Comparison of ENCODE assay signal across 2 cellular contexts in the genomic region with DNA sequence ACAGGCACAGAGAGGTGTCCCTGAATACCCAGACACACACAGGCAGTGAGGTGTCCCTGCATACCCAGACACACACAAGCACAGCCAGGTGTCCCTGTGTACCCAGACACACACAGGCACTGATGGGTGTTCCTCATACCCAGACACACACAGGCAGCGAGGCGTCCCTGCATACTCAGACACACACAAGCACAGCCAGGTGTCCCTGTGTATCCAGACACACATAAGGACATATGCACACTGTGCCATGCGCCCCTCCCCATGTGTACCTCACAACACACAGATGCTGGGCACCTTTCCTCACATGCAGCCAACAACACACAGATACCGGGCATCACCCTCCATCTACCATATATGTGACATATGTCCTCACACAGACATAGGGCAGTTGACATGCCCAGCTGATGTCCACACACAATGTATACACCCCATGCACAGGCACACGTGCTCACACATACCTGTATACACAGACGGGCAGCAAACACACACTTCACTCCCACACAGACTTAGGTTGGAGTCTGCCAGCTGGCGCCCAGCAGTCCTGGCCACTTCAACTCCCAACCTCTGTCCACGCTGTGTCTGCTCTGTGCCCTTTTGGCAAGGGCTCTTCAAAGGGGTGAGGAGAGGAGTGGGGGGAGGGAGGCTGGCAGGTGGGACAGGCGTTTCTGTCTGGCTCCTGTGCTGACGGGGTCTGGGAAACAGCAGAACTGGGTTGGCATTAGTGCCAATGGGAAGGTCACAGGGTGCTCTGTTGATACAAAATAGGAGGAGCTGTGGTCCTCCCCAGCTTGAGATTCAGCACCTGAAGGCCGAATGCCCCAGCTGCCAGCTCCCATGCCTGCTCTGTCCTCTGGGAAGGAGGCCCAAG.
A peak's percentile ranks its signal among the peaks of the same experiment; 100 is the strongest.
TF ChIP-seq lines count a peak whose summit lies in the region.

No MANE protein-coding gene starts in this region.

TF ChIP-seq in liver, 16 proteins besides CTCF, POLR2A, EP300 and RAD21:
- TF ChIP-seq NR2F2 (IDR thresholded peaks at IDR 0.05): no peak
- peak in 1 of 2 donors; percentile 77 for TF ChIP-seq RXRA (IDR thresholded peaks at IDR 0.05)
- TF ChIP-seq EGR1 (IDR thresholded peaks at IDR 0.05; ENCODE audit: low read depth in 2 of 2): no peak
- TF ChIP-seq HNF4A (conservative IDR thresholded peaks at IDR 0.05): peak; percentile 39 to 74
- TF ChIP-seq FOXA2 (IDR thresholded peaks at IDR 0.05): peak; percentile 56

TF ChIP-seq in HepG2, 621 proteins besides CTCF, POLR2A, EP300 and RAD21:
- TF ChIP-seq ZNF547 (CRISPR knock-in tag; IDR thresholded peaks at IDR 0.05) (no peak), ZNF567 (CRISPR knock-in tag; IDR thresholded peaks at IDR 0.05; ENCODE audit: borderline replicate concordance) (no peak), ZSCAN30 (CRISPR knock-in tag; IDR thresholded peaks at IDR 0.05) (no peak), ZNF550 (CRISPR knock-in tag; IDR thresholded peaks at IDR 0.05; ENCODE audit: borderline replicate concordance) (no peak), ZNF839 (CRISPR knock-in tag; IDR thresholded peaks at IDR 0.05; ENCODE audit: borderline replicate concordance) (no peak), ZNF572 (CRISPR knock-in tag; IDR thresholded peaks at IDR 0.05) (no peak), ZNF546 (CRISPR knock-in tag; conservative IDR thresholded peaks at IDR 0.05) (no peak), SSRP1 (CRISPR knock-in tag; IDR thresholded peaks at IDR 0.05) (no peak), ZFP36L2 (CRISPR knock-in tag; IDR thresholded peaks at IDR 0.05) (no peak)
- TF ChIP-seq, protein P1, sequence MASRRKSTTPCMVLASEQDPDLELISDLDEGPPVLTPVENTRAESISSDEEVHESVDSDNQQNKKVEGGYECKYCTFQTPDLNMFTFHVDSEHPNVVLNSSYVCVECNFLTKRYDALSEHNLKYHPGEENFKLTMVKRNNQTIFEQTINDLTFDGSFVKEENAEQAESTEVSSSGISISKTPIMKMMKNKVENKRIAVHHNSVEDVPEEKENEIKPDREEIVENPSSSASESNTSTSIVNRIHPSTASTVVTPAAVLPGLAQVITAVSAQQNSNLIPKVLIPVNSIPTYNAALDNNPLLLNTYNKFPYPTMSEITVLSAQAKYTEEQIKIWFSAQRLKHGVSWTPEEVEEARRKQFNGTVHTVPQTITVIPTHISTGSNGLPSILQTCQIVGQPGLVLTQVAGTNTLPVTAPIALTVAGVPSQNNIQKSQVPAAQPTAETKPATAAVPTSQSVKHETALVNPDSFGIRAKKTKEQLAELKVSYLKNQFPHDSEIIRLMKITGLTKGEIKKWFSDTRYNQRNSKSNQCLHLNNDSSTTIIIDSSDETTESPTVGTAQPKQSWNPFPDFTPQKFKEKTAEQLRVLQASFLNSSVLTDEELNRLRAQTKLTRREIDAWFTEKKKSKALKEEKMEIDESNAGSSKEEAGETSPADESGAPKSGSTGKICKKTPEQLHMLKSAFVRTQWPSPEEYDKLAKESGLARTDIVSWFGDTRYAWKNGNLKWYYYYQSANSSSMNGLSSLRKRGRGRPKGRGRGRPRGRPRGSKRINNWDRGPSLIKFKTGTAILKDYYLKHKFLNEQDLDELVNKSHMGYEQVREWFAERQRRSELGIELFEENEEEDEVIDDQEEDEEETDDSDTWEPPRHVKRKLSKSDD (CRISPR knock-in tag; IDR thresholded peaks at IDR 0.05; ENCODE audit: low read depth): no peak
- TF ChIP-seq, protein P2, sequence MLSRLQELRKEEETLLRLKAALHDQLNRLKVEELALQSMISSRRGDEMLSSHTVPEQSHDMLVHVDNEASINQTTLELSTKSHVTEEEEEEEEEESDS (CRISPR knock-in tag; IDR thresholded peaks at IDR 0.05; ENCODE audit: borderline replicate concordance): no peak
